ENCODE assay signal across 13 cellular contexts in the genomic region with DNA sequence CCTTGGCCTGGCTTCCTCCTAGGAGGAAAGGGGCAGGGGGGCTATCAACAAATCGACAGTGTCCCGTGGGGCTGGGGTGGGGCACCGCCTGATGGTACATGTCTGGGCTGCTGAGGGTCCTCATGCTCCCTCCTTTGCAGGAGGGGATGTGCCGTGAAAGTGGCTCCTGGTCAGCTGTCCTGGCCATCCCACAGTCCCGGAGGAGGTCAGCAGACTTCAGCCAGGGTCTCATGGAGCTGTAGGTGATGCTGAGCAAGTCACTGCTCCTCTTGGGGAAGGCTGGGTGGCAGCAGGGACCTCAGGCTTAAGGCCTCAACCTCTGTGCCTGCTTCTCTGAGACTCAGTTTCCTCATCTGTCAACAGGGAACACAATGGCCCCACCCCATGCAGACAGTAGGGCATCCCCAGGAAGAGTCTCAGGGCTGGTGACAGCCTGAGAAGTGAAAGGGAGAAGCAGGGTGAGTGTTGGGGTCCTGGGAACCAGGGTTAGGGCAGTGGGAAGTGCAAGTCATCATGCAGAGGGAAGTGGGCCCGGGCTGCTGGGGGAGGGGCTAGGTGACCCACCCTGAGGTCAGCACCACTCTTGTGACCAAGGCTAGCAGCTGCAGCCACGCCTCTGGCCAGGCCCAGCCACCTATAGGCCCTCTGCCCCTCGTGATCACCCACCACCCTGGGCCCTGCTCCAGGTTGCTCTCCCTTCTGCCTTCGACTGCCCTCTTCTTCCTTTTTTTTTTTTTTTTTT. TPM values are rescaled to one million over a fixed set of nuclear protein-coding genes. Genes with fewer than 3 reads are reported as not detected.
A peak's percentile ranks its signal among the peaks of the same experiment; 100 is the strongest.
DNase-seq lines count a peak whose midpoint lies in the region; ATAC-seq and TF ChIP-seq lines count a peak whose summit lies in the region.
"Had no signal": no experiment of that assay in that cellular context is flagged by ENCODE, and none has a peak within 500 bp of the region (broad histone marks: within the 10 kb centered on the region; RNA-seq: fewer than 3 reads in every experiment).

No MANE protein-coding gene starts in this region.

- no peaks in the 10 kb centered on the region for H3K9me3 ChIP-seq in colonic mucosa

- no peak for TF ChIP-seq POLR2A in NB4 (IDR thresholded peaks at IDR 0.05; ENCODE audit: extremely low read depth, insufficient read length)

- TF ChIP-seq CTCF in NB4 (IDR thresholded peaks at IDR 0.05; ENCODE audit: low read depth, low read length) (no peak), colonic mucosa (IDR thresholded peaks at IDR 0.05) (no peak)

- H3K36me3 ChIP-seq in colonic mucosa = no peaks in the 10 kb centered on the region

- intact Hi-C loops in colonic mucosa (cut with DNase I) = no loop called here

- peak; percentile 86 for DNase-seq in NB4 (ENCODE audit: low read depth)
- peak; percentile 47 for DNase-seq in colonic mucosa
- peak; percentile 77 for DNase-seq in medulla oblongata (ENCODE audit: extremely low spot score)
- DNase-seq in NCI-H1048 (lab: John Stamatoyannopoulos, UW) = no peak
- DNase-seq in stimulated activated CD4-positive, alpha-beta T cell treated with anti-CD3 and anti-CD28 coated beads, Interleukin-4, amount 100 ng/mL, for 4 hours = no peak
- DNase-seq in stimulated activated CD4-positive, alpha-beta T cell treated with anti-CD3 and anti-CD28 coated beads, Interleukin-1b, Interleukin-23, amount 100 ng/mL, for 48 hours = no peak
- DNase-seq: foreskin keratinocyte; NCI-H187 treated with DMSO at 0.1 percent for 48 hours; stimulated activated CD4-positive, alpha-beta T cell treated with anti-CD3 and anti-CD28 coated beads, Interleukin-12 subunit alpha, Interleukin-12 subunit beta, amount 100 ng/mL, for 4 hours had no signal

- peak overlapping the region; percentile 14 to 27 for H3K9ac ChIP-seq in colonic mucosa (ENCODE audit: low read depth in 2 of 2, low read length in 2 of 2)

- ATAC-seq in GM21576 (IDR thresholded peaks at IDR 0.05; ENCODE audit: unreplicated experiment) = no peak
- ATAC-seq: activated T-helper 17 cell treated with anti-CD3 and anti-CD28 coated beads, Interleukin-2, amount 50 U/mL, for 72 hours; foreskin keratinocyte had no signal

- peaks cover 13% of the 10 kb centered on the region for H3K4me1 ChIP-seq in colonic mucosa
- H3K4me1 ChIP-seq: foreskin keratinocyte had no signal

- H3K27me3 ChIP-seq in colonic mucosa = peaks cover 10% of the 10 kb centered on the region

- no peak overlapping the region for H3K4me3 ChIP-seq in NB4 (ENCODE audit: low read depth, low read length)
- H3K4me3 ChIP-seq in colonic mucosa = no peak overlapping the region

- H3K27ac ChIP-seq in colonic mucosa (peak overlapping the region; percentile 53), temporal lobe (ENCODE audit: low read depth, low read length) (peak overlapping the region; percentile 19)
- H3K27ac ChIP-seq: foreskin keratinocyte, RWPE1 had no signal

RNA-seq across cellular contexts. Expression of gene TNFAIP2, which starts 4.4 kb away (rescaled TPM):
- total RNA-seq in colonic mucosa (10 to 100 TPM; 10.5 to 26.9 TPM), temporal lobe (11.6 TPM)

RNA-seq across cellular contexts. Expression of gene EXOC3L4, which starts 24.3 kb away (rescaled TPM):
- 10 to 100 TPM; 11.3 to 15.6 TPM for total RNA-seq in colonic mucosa
- not detected for total RNA-seq in temporal lobe
- total RNA-seq: activated T-helper 17 cell treated with anti-CD3 and anti-CD28 coated beads, Interleukin-2, amount 50 U/mL, for 72 hours; foreskin keratinocyte had no signal

RNA-seq across cellular contexts. Expression of gene LBHD2, which starts 34.8 kb away (rescaled TPM):
- total RNA-seq in colonic mucosa (not detected), temporal lobe (not detected)
- total RNA-seq: activated T-helper 17 cell treated with anti-CD3 and anti-CD28 coated beads, Interleukin-2, amount 50 U/mL, for 72 hours; foreskin keratinocyte had no signal

Comparison
In these comparisons a context has a peak if more than half of its experiments do, and no peak if none do; other contexts are left out.
1. DNase-seq: peak in NB4 (single experiment), colonic mucosa (single experiment) and medulla oblongata (single experiment); none in NCI-H1048 (single experiment), stimulated activated CD4-positive, alpha-beta T cell treated with anti-CD3 and anti-CD28 coated beads, Interleukin-4, amount 100 ng/mL, for 4 hours (0 of 2) and stimulated activated CD4-positive, alpha-beta T cell treated with anti-CD3 and anti-CD28 coated beads, Interleukin-1b, Interleukin-23, amount 100 ng/mL, for 48 hours (single experiment).
2. RNA of gene EXOC3L4, which starts 24.3 kb away (total RNA-seq): 11.3 to 15.6 TPM in colonic mucosa; not detected in temporal lobe (single experiment); every median in the first group is over 10 times any median in the second.